In genomic region chr1:106571109-106571508, GRCh38 we compare ENCODE assay signal across 20 cellular contexts.
"Had no signal": no experiment of that assay in that cellular context is flagged by ENCODE, and none has a peak within 500 bp of the region (broad histone marks: within the 10 kb centered on the region; RNA-seq: fewer than 3 reads in every experiment).

No MANE protein-coding gene starts in this region.

- H3K27ac Mint-ChIP-seq: activated CD8-positive, alpha-beta T cell treated with anti-CD3 and anti-CD28 coated beads for 36 hours; activated naive CD4-positive, alpha-beta T cell treated with anti-CD3 and anti-CD28 coated beads, Interleukin-2, amount 50 U/mL, for 72 hours; endodermal cell; neural progenitor cell; T-cell had no signal

- H3K27me3 ChIP-seq: brain microvascular endothelial cell, hepatocyte, neural progenitor cell, right lobe of liver, spleen, thyroid gland had no signal

- H3K9me3 Mint-ChIP-seq: endodermal cell, neural progenitor cell had no signal

- FAIRE-seq: urothelium cell line had no signal

- H3K4me3 Mint-ChIP-seq: activated CD8-positive, alpha-beta T cell treated with anti-CD3 and anti-CD28 coated beads for 36 hours; activated T-cell treated with anti-CD3 and anti-CD28 coated beads, Interleukin-2, amount 50 U/mL, for 4 hours; endodermal cell; neural progenitor cell; T-cell had no signal

- H3K9me3 ChIP-seq: psoas muscle, right lobe of liver, SK-N-SH, thyroid gland had no signal

- H3K27ac ChIP-seq: brain microvascular endothelial cell, hepatocyte, neural progenitor cell, psoas muscle, right lobe of liver, spleen, thyroid gland, WERI-Rb-1 had no signal

- H3K4me1 Mint-ChIP-seq: neural progenitor cell, T-cell had no signal

- ATAC-seq: activated CD8-positive, alpha-beta T cell treated with anti-CD3 and anti-CD28 coated beads for 36 hours; activated naive CD4-positive, alpha-beta T cell treated with anti-CD3 and anti-CD28 coated beads, Interleukin-2, amount 50 U/mL, for 72 hours; activated T-cell treated with anti-CD3 and anti-CD28 coated beads, Interleukin-2, amount 50 U/mL, for 4 hours; psoas muscle; right lobe of liver; T-cell had no signal

- H3K36me3 ChIP-seq: brain microvascular endothelial cell, neural progenitor cell, right lobe of liver, spleen, thyroid gland, WERI-Rb-1 had no signal

- H3K79me2 ChIP-seq: hepatocyte had no signal

- H3K27me3 Mint-ChIP-seq: activated CD8-positive, alpha-beta T cell treated with anti-CD3 and anti-CD28 coated beads for 36 hours; T-cell had no signal

- H3K9ac ChIP-seq: neural progenitor cell, SK-N-SH had no signal

- H3K4me3 ChIP-seq: hepatocyte, neural progenitor cell, psoas muscle, right lobe of liver, spleen, thyroid gland had no signal

- H3K4me1 ChIP-seq: neural progenitor cell, psoas muscle, right lobe of liver, spleen, thyroid gland had no signal

- H3K4me2 ChIP-seq: hepatocyte, neural progenitor cell, SK-N-SH had no signal

- H3K36me3 Mint-ChIP-seq: activated naive CD4-positive, alpha-beta T cell treated with anti-CD3 and anti-CD28 coated beads, Interleukin-2, amount 50 U/mL, for 72 hours; neural progenitor cell; T-cell had no signal

- DNase-seq: activated CD4-positive, alpha-beta T cell treated with anti-CD3 and anti-CD28 coated beads for 4 hours; activated CD8-positive, alpha-beta T cell treated with anti-CD3 and anti-CD28 coated beads for 36 hours; activated effector memory CD4-positive, alpha-beta T cell treated with anti-CD3 and anti-CD28 coated beads, Interleukin-2, amount 50 U/mL, for 16 hours; activated T-cell treated with anti-CD3 and anti-CD28 coated beads, Interleukin-2, amount 50 U/mL, for 4 hours; brain microvascular endothelial cell; endodermal cell; erythroblast; kidney glomerular epithelial cell; psoas muscle; right lobe of liver; SK-N-SH; spleen; T-cell; T1000; thyroid gland; WERI-Rb-1 had no signal

- H2AFZ ChIP-seq: hepatocyte, neural progenitor cell had no signal
